Comparison of ENCODE assay signal across 1 cellular context in genomic region chr10:73730153-73730906, GRCh38.
TF ChIP-seq lines count a peak whose summit lies in the region.

No MANE protein-coding gene starts in this region.

TF ChIP-seq in endothelial cell of umbilical vein, 7 proteins besides CTCF, POLR2A, EP300 and RAD21:
- TF ChIP-seq JUN (IDR thresholded peaks at IDR 0.05; ENCODE audit: borderline replicate concordance, insufficient read depth, insufficient read length, low read depth) (no peak), FOS (IDR thresholded peaks at IDR 0.05; ENCODE audit: borderline replicate concordance, insufficient read depth, low read length) (peak; percentile 2), POLR2AphosphoS5 (IDR thresholded peaks at IDR 0.05; ENCODE audit: insufficient read depth, low read depth, low read length) (peak; percentile 85), EZH2 (IDR thresholded peaks at IDR 0.05; ENCODE audit: borderline replicate concordance, low read depth, low read length, severe bottlenecking) (no peak), MYC (IDR thresholded peaks at IDR 0.05; ENCODE audit: low read depth, low read length) (no peak)
